Comparison of ENCODE assay signal across 35 cellular contexts in the genomic region with DNA sequence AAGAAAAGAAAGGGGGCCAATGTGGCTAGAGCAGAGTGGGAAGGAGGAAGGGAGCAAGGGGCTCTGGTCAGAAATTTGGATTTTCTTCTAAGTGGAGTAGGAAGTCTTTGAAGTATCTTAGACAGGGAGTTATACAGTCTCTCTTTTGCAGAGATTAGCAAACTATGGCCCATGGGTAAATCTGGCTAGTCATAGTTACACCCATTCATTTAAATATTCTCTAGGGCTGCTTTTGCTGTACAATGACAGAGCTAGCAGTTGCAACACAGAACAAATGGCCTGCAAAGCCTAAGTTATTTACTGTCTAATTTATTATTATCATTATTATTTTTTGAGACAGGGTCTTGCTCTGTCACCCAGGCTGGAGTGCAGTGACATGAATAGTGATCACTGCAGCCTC. TPM values are rescaled to one million over a fixed set of nuclear protein-coding genes. Genes with fewer than 3 reads are reported as not detected.
"Had no signal": no experiment of that assay in that cellular context is flagged by ENCODE, and none has a peak within 500 bp of the region (broad histone marks: within the 10 kb centered on the region; RNA-seq: fewer than 3 reads in every experiment).

No MANE protein-coding gene starts in this region.

- H3K4me3 ChIP-seq: cardiac muscle cell, Peyer's patch, SJCRH30 had no signal

- H3K4me2 ChIP-seq: SK-N-SH had no signal

- H3K27me3 ChIP-seq: brain microvascular endothelial cell, cardiac muscle cell, Peyer's patch, SJCRH30 had no signal

- H3K9ac ChIP-seq: SK-N-SH had no signal

- H3K4me1 ChIP-seq: Peyer's patch had no signal

- H3K4me3 Mint-ChIP-seq: activated CD4-positive, alpha-beta T cell treated with anti-CD3 and anti-CD28 coated beads, Interleukin-2, amount 10 ng/mL, durations not matched to agents 24 days and 14 days; activated CD8-positive, alpha-beta T cell treated with anti-CD3 and anti-CD28 coated beads for 36 hours; activated naive CD4-positive, alpha-beta T cell treated with anti-CD3 and anti-CD28 coated beads, Interleukin-2, amount 50 U/mL, for 24 hours; activated naive CD8-positive, alpha-beta T cell treated with anti-CD3 and anti-CD28 coated beads, Interleukin-2, amount 50 U/mL, for 24 hours; activated T-cell treated with anti-CD3 and anti-CD28 coated beads, Interleukin-2, amount 50 U/mL, for 24 hours; central memory CD8-positive, alpha-beta T cell; T-helper 1 cell treated with Interleukin-12 subunit alpha and Interleukin-12 subunit beta and Interleukin-4 antibody, amounts not matched to agents 30 μg/mL and 1 μg/mL, for 36 hours; T-helper 2 cell treated with Interferon-gamma antibody and Interleukin-4, amounts not matched to agents 5 μg/mL and 100 μg/mL, for 36 hours had no signal

- H3K27ac ChIP-seq: brain microvascular endothelial cell, cardiac muscle cell, Peyer's patch, SJCRH30 had no signal

- H3K9me3 ChIP-seq: Peyer's patch, SK-N-SH had no signal

- DNase-seq: activated CD4-positive, alpha-beta T cell treated with anti-CD3 and anti-CD28 coated beads, Interleukin-2, amount 50 U/mL, for 4 hours; activated CD8-positive, alpha-beta T cell treated with anti-CD3 and anti-CD28 coated beads for 36 hours; activated gamma-delta T cell; activated naive CD4-positive, alpha-beta T cell treated with Interleukin-2 at 50 U/mL for 16 hours; activated naive CD8-positive, alpha-beta T cell treated with anti-CD3 and anti-CD28 coated beads, Interleukin-2, amount 50 U/mL, for 24 hours; activated T-cell treated with anti-CD3 and anti-CD28 coated beads, Interleukin-2, amount 50 U/mL, for 24 hours; amniotic stem cell; aorta; brain microvascular endothelial cell; Karpas-422; KBM-7; NCI-H1105; NCI-H1417 treated with DMSO at 0.1 percent for 48 hours; NCI-H187 treated with DMSO at 0.1 percent for 48 hours; NCI-H2081; NCI-H226; NCI-H446 treated with DMSO at 0.1 percent for 48 hours; NCI-H524; NCI-H69; NCI-H82; PC-3; Peyer's patch; RPMI8226; SJCRH30; SK-N-SH had no signal

- H3K27me3 Mint-ChIP-seq: activated naive CD4-positive, alpha-beta T cell treated with anti-CD3 and anti-CD28 coated beads, Interleukin-2, amount 50 U/mL, for 24 hours had no signal

- FAIRE-seq: TTC549 had no signal

- H3K36me3 ChIP-seq: brain microvascular endothelial cell, cardiac muscle cell, Peyer's patch, SJCRH30 had no signal

- H3K27ac Mint-ChIP-seq: activated CD4-positive, alpha-beta T cell treated with anti-CD3 and anti-CD28 coated beads, Interleukin-2, amount 10 ng/mL, durations not matched to agents 24 days and 14 days; activated CD8-positive, alpha-beta T cell treated with anti-CD3 and anti-CD28 coated beads for 36 hours; activated naive CD4-positive, alpha-beta T cell treated with anti-CD3 and anti-CD28 coated beads, Interleukin-2, amount 50 U/mL, for 24 hours; activated naive CD8-positive, alpha-beta T cell treated with anti-CD3 and anti-CD28 coated beads, Interleukin-2, amount 50 U/mL, for 24 hours; activated T-cell treated with anti-CD3 and anti-CD28 coated beads, Interleukin-2, amount 50 U/mL, for 24 hours; activated T-helper 2 cell treated with anti-CD3 and anti-CD28 coated beads, Interferon-gamma antibody, Interleukin-2, Interleukin-4, amounts not matched to agents 10 μg/mL and 5 μg/mL and 100 μg/mL, durations not matched to agents 14 hours and 24 hours and 36 hours; T-helper 1 cell treated with Interleukin-12 subunit alpha and Interleukin-12 subunit beta and Interleukin-4 antibody, amounts not matched to agents 30 μg/mL and 1 μg/mL, for 36 hours; T-helper 2 cell treated with Interferon-gamma antibody and Interleukin-4, amounts not matched to agents 5 μg/mL and 100 μg/mL, for 36 hours had no signal

- H3K9me3 Mint-ChIP-seq: activated CD8-positive, alpha-beta T cell treated with anti-CD3 and anti-CD28 coated beads for 36 hours; activated naive CD4-positive, alpha-beta T cell treated with anti-CD3 and anti-CD28 coated beads, Interleukin-2, amount 50 U/mL, for 24 hours; activated T-cell treated with anti-CD3 and anti-CD28 coated beads, Interleukin-2, amount 50 U/mL, for 24 hours; central memory CD8-positive, alpha-beta T cell; T-helper 1 cell treated with Interleukin-12 subunit alpha and Interleukin-12 subunit beta and Interleukin-4 antibody, amounts not matched to agents 30 μg/mL and 1 μg/mL, for 36 hours; T-helper 2 cell treated with Interferon-gamma antibody and Interleukin-4, amounts not matched to agents 5 μg/mL and 100 μg/mL, for 36 hours had no signal

- ATAC-seq: activated CD8-positive, alpha-beta T cell treated with anti-CD3 and anti-CD28 coated beads for 36 hours; activated naive CD8-positive, alpha-beta T cell treated with anti-CD3 and anti-CD28 coated beads, Interleukin-2, amount 50 U/mL, for 24 hours; PC-3; Right ventricle myocardium inferior had no signal

- H3K36me3 Mint-ChIP-seq: activated naive CD4-positive, alpha-beta T cell treated with anti-CD3 and anti-CD28 coated beads, Interleukin-2, amount 50 U/mL, for 24 hours had no signal

RNA-seq across cellular contexts. Expression of gene LAMB4, which starts 10.5 kb away (rescaled TPM):
- total RNA-seq: activated CD4-positive, alpha-beta T cell treated with anti-CD3 and anti-CD28 coated beads, Interleukin-2, amount 10 ng/mL, durations not matched to agents 24 days and 14 days; activated CD8-positive, alpha-beta memory T cell treated with anti-CD3 and anti-CD28 coated beads for 36 hours; activated CD8-positive, alpha-beta T cell treated with anti-CD3 and anti-CD28 coated beads for 36 hours; activated T-helper 2 cell treated with anti-CD3 and anti-CD28 coated beads, Interferon-gamma antibody, Interleukin-2, Interleukin-4, amounts not matched to agents 10 μg/mL and 5 μg/mL and 100 μg/mL, durations not matched to agents 14 hours and 24 hours and 36 hours; cardiac muscle cell; SJCRH30 had no signal
- polyA plus RNA-seq: aorta, cardiac muscle cell had no signal
